ENCODE assay signal across 9 cellular contexts in the genomic region with DNA sequence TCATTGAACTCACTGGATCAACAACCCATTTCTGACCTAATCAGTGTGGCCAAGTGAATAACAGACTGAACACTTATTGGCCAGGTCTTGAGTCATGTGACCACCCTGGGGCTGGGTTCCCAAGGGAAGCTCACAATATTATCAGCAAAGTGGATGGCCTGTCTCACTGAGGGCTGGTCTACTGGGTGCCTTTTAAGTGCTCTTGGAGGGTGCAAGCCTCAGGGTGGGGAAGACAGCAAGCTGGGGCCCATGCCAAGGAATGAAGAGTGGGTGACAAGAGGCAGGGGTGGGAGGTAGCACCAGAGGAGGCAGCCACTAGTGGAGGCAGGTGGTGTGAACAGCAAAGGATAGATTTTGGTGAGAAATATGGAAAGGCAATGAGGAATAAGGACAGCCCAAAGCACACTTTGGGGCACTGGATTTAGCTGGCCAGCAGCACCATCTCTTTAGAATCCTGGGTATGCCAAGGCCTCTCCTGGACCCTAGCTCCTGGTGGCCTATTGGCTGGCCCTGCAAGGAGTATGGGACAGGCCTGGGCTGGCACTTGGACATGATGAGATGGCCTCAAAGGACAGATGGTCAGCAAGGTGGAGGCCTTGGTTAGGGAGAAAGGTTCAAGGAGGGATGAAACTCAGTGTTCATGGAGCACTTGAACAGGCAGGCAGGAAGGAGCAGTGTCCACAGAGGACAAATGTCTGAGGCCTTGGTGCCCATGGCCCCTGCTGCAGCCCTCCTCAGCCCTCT.
DNase-seq lines count a peak whose midpoint lies in the region; ATAC-seq and TF ChIP-seq lines count a peak whose summit lies in the region.
"Had no signal": no experiment of that assay in that cellular context is flagged by ENCODE, and none has a peak within 500 bp of the region (broad histone marks: within the 10 kb centered on the region; RNA-seq: fewer than 3 reads in every experiment).

No MANE protein-coding gene starts in this region.

- TF ChIP-seq CTCF in parathyroid adenoma (IDR thresholded peaks at IDR 0.05) = no peak

- ATAC-seq in GM21528 (IDR thresholded peaks at IDR 0.05; ENCODE audit: low FRiP score, unreplicated experiment) = no peak

- H3K9ac ChIP-seq in parathyroid adenoma = no peak overlapping the region

- H3K27ac ChIP-seq in effector memory CD4-positive, alpha-beta T cell (ENCODE audit: insufficient read depth, low read length, poor library complexity, severe bottlenecking) = peak overlapping the region; percentile 14
- H3K27ac ChIP-seq in parathyroid adenoma = peak overlapping the region; percentile 93

- no peaks in the 10 kb centered on the region for H3K9me3 ChIP-seq in effector memory CD4-positive, alpha-beta T cell (ENCODE audit: control insufficient read depth, low read length)
- H3K9me3 ChIP-seq in parathyroid adenoma (ENCODE audit: control insufficient read depth, low read length) = no peaks in the 10 kb centered on the region

- no peaks in the 10 kb centered on the region for H3K36me3 ChIP-seq in effector memory CD4-positive, alpha-beta T cell (ENCODE audit: control insufficient read depth, insufficient read depth, low read length)
- H3K36me3 ChIP-seq in parathyroid adenoma (ENCODE audit: control insufficient read depth, insufficient read depth, low read length) = no peaks in the 10 kb centered on the region

- peaks cover 3% of the 10 kb centered on the region for H3K79me2 ChIP-seq in parathyroid adenoma

- H2AFZ ChIP-seq in parathyroid adenoma = no peak overlapping the region

- DNase-seq in DMS53 (lab: John Stamatoyannopoulos, UW) (peak; percentile 28), DMS53 treated with DMSO at 0.1 percent for 48 hours (lab: John Stamatoyannopoulos, UW; ENCODE audit: unreplicated experiment) (no peak), NCI-H69 (lab: John Stamatoyannopoulos, UW) (peak; percentile 24), AML-193 (lab: John Stamatoyannopoulos, UW) (no peak)
- DNase-seq in effector memory CD4-positive, alpha-beta T cell = no peak
- no peak for DNase-seq in stimulated activated CD4-positive, alpha-beta T cell treated with anti-CD3 and anti-CD28 coated beads, Interleukin-4, amount 100 ng/mL, for 1 hour
- DNase-seq: nucleus accumbens had no signal

- peaks cover 16% of the 10 kb centered on the region for H3K4me1 ChIP-seq in effector memory CD4-positive, alpha-beta T cell (ENCODE audit: control insufficient read depth, insufficient read depth, low read length, poor library complexity, severe bottlenecking)
- peaks cover 32% of the 10 kb centered on the region for H3K4me1 ChIP-seq in parathyroid adenoma

- no peak overlapping the region for H3K4me2 ChIP-seq in parathyroid adenoma (ENCODE audit: low read length)

- no peaks in the 10 kb centered on the region for H3K27me3 ChIP-seq in effector memory CD4-positive, alpha-beta T cell (replicated peaks; ENCODE audit: control insufficient read depth, insufficient read depth, low read length, poor library complexity, severe bottlenecking)
- no peaks in the 10 kb centered on the region for H3K27me3 ChIP-seq in parathyroid adenoma (ENCODE audit: control insufficient read depth, insufficient read depth, low read length)

- H3K4me3 ChIP-seq in effector memory CD4-positive, alpha-beta T cell (ENCODE audit: insufficient read depth, low read depth, low read length, poor library complexity, severe bottlenecking) = no peak overlapping the region
- H3K4me3 ChIP-seq in parathyroid adenoma (ENCODE audit: low read depth, low read length) = no peak overlapping the region

Comparison
In these comparisons a context has a peak if more than half of its experiments do, and no peak if none do; other contexts are left out.
1. DNase-seq: peak in DMS53 (single experiment) and NCI-H69 (single experiment); none in DMS53 treated with DMSO at 0.1 percent for 48 hours (single experiment), effector memory CD4-positive, alpha-beta T cell (0 of 3), AML-193 (0 of 2) and stimulated activated CD4-positive, alpha-beta T cell treated with anti-CD3 and anti-CD28 coated beads, Interleukin-4, amount 100 ng/mL, for 1 hour (single experiment).